ENCODE assay signal across 19 cellular contexts in genomic region chr2:20291846-20292408, GRCh38. TPM values are rescaled to one million over a fixed set of nuclear protein-coding genes. Genes with fewer than 3 reads are reported as not detected.
A peak's percentile ranks its signal among the peaks of the same experiment; 100 is the strongest.
DNase-seq lines count a peak whose midpoint lies in the region; ATAC-seq and TF ChIP-seq lines count a peak whose summit lies in the region.
"Had no signal": no experiment of that assay in that cellular context is flagged by ENCODE, and none has a peak within 500 bp of the region (broad histone marks: within the 10 kb centered on the region; RNA-seq: fewer than 3 reads in every experiment).

No MANE protein-coding gene starts in this region.

- intact Hi-C loops in left ventricle myocardium inferior (cut with micrococcal nuclease) = no loop called here

- H3K27me3 Mint-ChIP-seq in brain = no peaks in the 10 kb centered on the region
- H3K27me3 Mint-ChIP-seq: activated naive CD4-positive, alpha-beta T cell treated with anti-CD3 and anti-CD28 coated beads, Interleukin-2, amount 50 U/mL, for 24 hours; CD8-positive, alpha-beta memory T cell had no signal

- H3K36me3 ChIP-seq in cardiac muscle cell (peaks cover 53% of the 10 kb centered on the region), left ventricle myocardium inferior (peaks cover 76% of the 10 kb centered on the region)

- H3K36me3 Mint-ChIP-seq in brain = peaks cover 56% of the 10 kb centered on the region

- no peak overlapping the region for H3K4me3 Mint-ChIP-seq in brain
- H3K4me3 Mint-ChIP-seq: activated naive CD4-positive, alpha-beta T cell treated with anti-CD3 and anti-CD28 coated beads, Interleukin-2, amount 50 U/mL, for 24 hours; CD8-positive, alpha-beta memory T cell had no signal

- H3K27ac ChIP-seq in cardiac muscle cell = peak overlapping the region; percentile 86
- no peak overlapping the region for H3K27ac ChIP-seq in left ventricle myocardium inferior (replicated peaks)
- H3K27ac ChIP-seq: left lung, stomach had no signal

- ATAC-seq in left lobe of liver = peak; percentile 64
- no peak for ATAC-seq in HG03280 (IDR thresholded peaks at IDR 0.05; ENCODE audit: unreplicated experiment)

- H3K9me3 ChIP-seq in cardiac muscle cell (ENCODE audit: low read depth) (no peaks in the 10 kb centered on the region), left ventricle myocardium inferior (replicated peaks) (no peaks in the 10 kb centered on the region)
- H3K9me3 ChIP-seq: left lung, stomach had no signal

- H3K27ac Mint-ChIP-seq in brain = peak overlapping the region in 3 of 5 experiments; percentile 5 to 88 (median 35)
- H3K27ac Mint-ChIP-seq: activated naive CD4-positive, alpha-beta T cell treated with anti-CD3 and anti-CD28 coated beads, Interleukin-2, amount 50 U/mL, for 24 hours had no signal

- no peaks in the 10 kb centered on the region for H3K27me3 ChIP-seq in cardiac muscle cell
- no peaks in the 10 kb centered on the region for H3K27me3 ChIP-seq in left ventricle myocardium inferior (ENCODE audit: low read depth)
- H3K27me3 ChIP-seq: left lung, stomach had no signal

- TF ChIP-seq CTCF in cardiac muscle cell (IDR thresholded peaks at IDR 0.05; ENCODE audit: low read depth, low read length) (no peak), left ventricle myocardium inferior (IDR thresholded peaks at IDR 0.05; ENCODE audit: borderline replicate concordance) (no peak), brain (conservative IDR thresholded peaks at IDR 0.05) (no peak)

- no peaks in the 10 kb centered on the region for H3K4me1 Mint-ChIP-seq in brain

- DNase-seq in cardiac muscle cell (ENCODE audit: low read depth in 1 of 2, low spot score in 1 of 2) = no peak
- no peak for DNase-seq in left ventricle myocardium inferior
- DNase-seq in left lobe of liver (ENCODE audit: low spot score) = peak; percentile 49
- DNase-seq in foreskin melanocyte = no peak
- DNase-seq in epidermal melanocyte (ENCODE audit: insufficient read length, low spot score) = no peak
- no peak for DNase-seq in activated T-cell treated with anti-CD3 and anti-CD28 coated beads, Interleukin-2, amount 50 U/mL, for 48 hours
- DNase-seq: activated CD4-positive, alpha-beta T cell treated with anti-CD3 and anti-CD28 coated beads, Interleukin-2, amount 50 U/mL, for 1 hour; activated T-cell treated with anti-CD3 and anti-CD28 coated beads for 4 hours; CD8-positive, alpha-beta memory T cell; EL; Kasumi-1; NCI-H1417; NCI-H345; stomach had no signal

- H3K4me3 ChIP-seq in cardiac muscle cell (no peak overlapping the region), left ventricle myocardium inferior (no peak overlapping the region)
- H3K4me3 ChIP-seq: left lung, SK-N-MC, stomach had no signal

- H3K9me3 Mint-ChIP-seq in brain = no peaks in the 10 kb centered on the region
- H3K9me3 Mint-ChIP-seq: activated naive CD4-positive, alpha-beta T cell treated with anti-CD3 and anti-CD28 coated beads, Interleukin-2, amount 50 U/mL, for 24 hours; CD8-positive, alpha-beta memory T cell had no signal

- H3K4me1 ChIP-seq in cardiac muscle cell (ENCODE audit: low read depth) = peaks cover 4% of the 10 kb centered on the region
- peaks cover 18% of the 10 kb centered on the region for H3K4me1 ChIP-seq in left ventricle myocardium inferior

RNA-seq across cellular contexts. Expression of gene PUM2, which starts 58.7 kb away (rescaled TPM):
- total RNA-seq in cardiac muscle cell = 27.3 and 35.8 TPM in 2 replicates
- polyA plus RNA-seq in cardiac muscle cell = 18.4 and 20.1 TPM in 2 replicates
- total RNA-seq in left ventricle myocardium inferior = 69.8 TPM
- polyA plus RNA-seq in brain (ENCODE audit: insufficient read depth, low read depth, low replicate concordance) = 33.2 TPM
- 47.5 TPM for total RNA-seq in left lobe of liver
